Comparison of ENCODE assay signal across 8 cellular contexts in the genomic region with DNA sequence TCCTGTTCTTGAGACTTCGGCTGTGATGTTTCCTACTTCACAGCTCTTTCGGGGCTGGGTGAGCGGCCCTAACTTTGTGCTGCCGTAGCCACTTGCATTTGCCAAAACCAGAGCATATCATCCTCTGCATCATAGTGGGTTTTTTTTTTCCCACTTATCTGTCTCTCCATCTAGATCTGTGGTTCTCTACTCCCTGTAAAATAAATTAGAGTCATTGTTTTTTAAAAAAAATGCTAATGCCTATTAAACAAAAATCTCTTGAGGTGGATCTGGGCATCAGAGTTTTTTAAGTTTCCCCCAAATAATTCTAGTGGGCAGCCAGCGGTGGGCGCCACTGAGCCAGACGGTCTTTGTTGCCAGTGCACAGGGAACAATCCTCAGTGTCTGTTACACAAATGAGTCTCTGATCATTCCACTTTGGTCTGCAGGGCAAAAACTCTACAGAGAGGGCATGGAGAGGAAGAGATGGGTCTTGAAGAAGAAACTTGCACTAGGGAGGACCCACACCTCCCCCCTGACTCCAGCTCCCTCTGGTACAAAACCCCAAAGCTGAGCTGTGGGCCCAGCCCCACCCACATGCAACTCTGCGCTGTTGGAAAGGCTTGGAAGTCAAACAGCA.
DNase-seq lines count a peak whose midpoint lies in the region; ATAC-seq and TF ChIP-seq lines count a peak whose summit lies in the region.

No MANE protein-coding gene starts in this region.

- TF ChIP-seq CTCF in GM10248 (IDR thresholded peaks at IDR 0.05; ENCODE audit: control extremely low read depth, extremely low read depth, low read depth, missing control alignments), result peak; percentile 45
- no peak for TF ChIP-seq CTCF in lower leg skin (IDR thresholded peaks at IDR 0.05)
- no peak for TF ChIP-seq CTCF in gastrocnemius medialis (IDR thresholded peaks at IDR 0.05 in 4 of 5, conservative IDR thresholded peaks at IDR 0.05 in 1 of 5)

- POLR2A ChIA-PET in GM10248 (lab: Yijun Ruan, JAX), result no interaction called here

- peaks cover 13 to 50% of the 10 kb centered on the region in 2 donors for H3K36me3 Mint-ChIP-seq in activated naive CD4-positive, alpha-beta T cell treated with anti-CD3 and anti-CD28 coated beads, Interleukin-2, amount 50 U/mL, for 72 hours

- no CpG with 5 or more reads among the region's 8 CpGs for WGBS in neuronal stem cell (ENCODE audit: extremely low coverage in 2 of 2, insufficient read length in 2 of 2, insufficient replicate concordance in 1 of 2), 2 donors
- WGBS in lower leg skin, 2 donors, result 76 to 77% methylated on average over 8 of the region's 8 CpGs

- in situ Hi-C loops in gastrocnemius medialis (cut with MboI; ENCODE audit: low sequenced_read_pairs in 4 of 4), result no loop called here

- H3K9me3 ChIP-seq in neuronal stem cell (replicated peaks in 1 of 2; ENCODE audit: control insufficient read depth in 2 of 2, insufficient read depth in 1 of 2, low read depth in 1 of 2, low read length in 2 of 2) (no peaks in the 10 kb centered on the region), gastrocnemius medialis (no peaks in the 10 kb centered on the region)

- H3K9me3 Mint-ChIP-seq in activated naive CD4-positive, alpha-beta T cell treated with anti-CD3 and anti-CD28 coated beads, Interleukin-2, amount 50 U/mL, for 72 hours, result peaks cover 16 to 24% of the 10 kb centered on the region in 2 donors

- peak overlapping the region; percentile 54 for H2AFZ ChIP-seq in neuronal stem cell (ENCODE audit: low read length)

- H3K27ac ChIP-seq in neuronal stem cell (replicated peaks; ENCODE audit: low read length), result no peak overlapping the region
- H3K27ac ChIP-seq in gastrocnemius medialis, result no peak overlapping the region

- no peaks in the 10 kb centered on the region for H3K36me3 ChIP-seq in neuronal stem cell (replicated peaks in 1 of 2; ENCODE audit: control insufficient read depth in 2 of 2, insufficient read depth in 2 of 2, low read length in 2 of 2)
- no peaks in the 10 kb centered on the region for H3K36me3 ChIP-seq in gastrocnemius medialis

- no peak for DNase-seq in GM10248 (ENCODE audit: extremely low spot score)
- peak; percentile 59 for DNase-seq in NCI-H1694 treated with DMSO at 0.1 percent for 48 hours (lab: John Stamatoyannopoulos, UW)
- DNase-seq in activated naive CD4-positive, alpha-beta T cell treated with anti-CD3 and anti-CD28 coated beads, Interleukin-2, amount 50 U/mL, for 72 hours (ENCODE audit: low spot score in 2 of 2), result peak in 1 of 2 donors; percentile 53
- DNase-seq in neuronal stem cell (ENCODE audit: low spot score), result no peak
- no peak for DNase-seq in lower leg skin (ENCODE audit: low spot score in 2 of 2)
- no peak for DNase-seq in NCI-H1105 treated with DMSO at 0.1 percent for 48 hours (lab: John Stamatoyannopoulos, UW)
- no peak for DNase-seq in gastrocnemius medialis

- intact Hi-C loops in lower leg skin (cut with DNase I; ENCODE audit: low total_unique reads) (no loop called here), gastrocnemius medialis (cut with DNase I; ENCODE audit: low total_unique reads) (no loop called here)

- no peak overlapping the region for H4K91ac ChIP-seq in neuronal stem cell (ENCODE audit: low read depth, low read length, poor library complexity)

- peaks cover 0 to 5% (median 0%) of the 10 kb centered on the region in 3 experiments for H3K27me3 ChIP-seq in neuronal stem cell (ENCODE audit: control insufficient read depth in 3 of 3, insufficient read depth in 3 of 3, low read depth in 1 of 3, low read length in 3 of 3)
- no peaks in the 10 kb centered on the region for H3K27me3 ChIP-seq in gastrocnemius medialis

- no peak overlapping the region for H3K9ac ChIP-seq in neuronal stem cell (ENCODE audit: low read depth, low read length, poor library complexity)

- H3K79me1 ChIP-seq in neuronal stem cell (ENCODE audit: low read depth, low read length), result no peaks in the 10 kb centered on the region

- ATAC-seq in activated naive CD4-positive, alpha-beta T cell treated with anti-CD3 and anti-CD28 coated beads, Interleukin-2, amount 50 U/mL, for 72 hours, result no peak
- no peak for ATAC-seq in HG03039 (IDR thresholded peaks at IDR 0.05; ENCODE audit: unreplicated experiment)
- no peak for ATAC-seq in gastrocnemius medialis

- no peak overlapping the region for H3K14ac ChIP-seq in neuronal stem cell (ENCODE audit: low read length)

- H2AK5ac ChIP-seq in neuronal stem cell (ENCODE audit: low read depth, low read length), result no peak overlapping the region

- H3K4me3 ChIP-seq in neuronal stem cell (ENCODE audit: low read length in 2 of 2) (no peak overlapping the region), lower leg skin (ENCODE audit: low read depth, poor library complexity, severe bottlenecking) (no peak overlapping the region), gastrocnemius medialis (no peak overlapping the region)

- no peak overlapping the region for H2BK12ac ChIP-seq in neuronal stem cell (ENCODE audit: low read length)

- H2BK5ac ChIP-seq in neuronal stem cell (ENCODE audit: low read length), result no peak overlapping the region

- H3K27ac Mint-ChIP-seq in activated naive CD4-positive, alpha-beta T cell treated with anti-CD3 and anti-CD28 coated beads, Interleukin-2, amount 50 U/mL, for 72 hours, result peak overlapping the region; percentile 98 to 100

- H3K18ac ChIP-seq in neuronal stem cell (ENCODE audit: low read length), result peak overlapping the region; percentile 6

- H3K4me1 ChIP-seq in neuronal stem cell (ENCODE audit: control insufficient read depth in 2 of 2, insufficient read depth in 1 of 2, low read depth in 1 of 2, low read length in 2 of 2) (peaks cover 2 to 25% of the 10 kb centered on the region in 2 donors), gastrocnemius medialis (no peaks in the 10 kb centered on the region)

- H3K23ac ChIP-seq in neuronal stem cell (ENCODE audit: low read depth, low read length, poor library complexity), result no peak overlapping the region

- TF ChIP-seq POLR2A in lower leg skin (IDR thresholded peaks at IDR 0.05) (no peak), gastrocnemius medialis (IDR thresholded peaks at IDR 0.05) (no peak)

- H3K4ac ChIP-seq in neuronal stem cell (ENCODE audit: low read length), result no peak overlapping the region

- no peak overlapping the region for H2BK120ac ChIP-seq in neuronal stem cell (ENCODE audit: low read depth, low read length)

- CTCF ChIA-PET in GM10248 (lab: Yijun Ruan, JAX), result interaction anchor here (0.9 to 3.5 kb wide), 14 partner anchors 9 to 428 kb away, joined by 3 to 33 read pairs (median 6); no protein-coding TSS in a partner anchor

- no peak overlapping the region for H2BK15ac ChIP-seq in neuronal stem cell (ENCODE audit: low read length)

- H4K8ac ChIP-seq in neuronal stem cell (ENCODE audit: low read depth, low read length), result no peak overlapping the region

- no peak overlapping the region for H3K4me2 ChIP-seq in neuronal stem cell (ENCODE audit: insufficient read depth, low read length, poor library complexity, severe bottlenecking)
